In genomic region chr4:38667005-38667771, GRCh38 we compare ENCODE assay signal across 8 cellular contexts. TPM values are rescaled to one million over a fixed set of nuclear protein-coding genes. Genes with fewer than 3 reads are reported as not detected.
DNase-seq lines count a peak whose midpoint lies in the region; ATAC-seq and TF ChIP-seq lines count a peak whose summit lies in the region.

No MANE protein-coding gene starts in this region.

- H3K36me3 ChIP-seq in DND-41 (ENCODE audit: insufficient read depth, low read length), result no peaks in the 10 kb centered on the region
- no peaks in the 10 kb centered on the region for H3K36me3 ChIP-seq in PC-3 (ENCODE audit: low read depth, low read length)
- no peaks in the 10 kb centered on the region for H3K36me3 ChIP-seq in muscle layer of colon (ENCODE audit: insufficient read depth, low read length)

- H3K27me3 ChIP-seq in DND-41 (ENCODE audit: insufficient read depth, low read length, poor library complexity) (peaks cover 55% of the 10 kb centered on the region), PC-3 (ENCODE audit: low read length) (no peaks in the 10 kb centered on the region), muscle layer of colon (ENCODE audit: control insufficient read depth in 1 of 2, insufficient read depth in 2 of 2, low read length in 2 of 2) (no peaks in the 10 kb centered on the region)

- TF ChIP-seq CTCF in DND-41 (IDR thresholded peaks at IDR 0.05; ENCODE audit: borderline replicate concordance, extremely low read depth, low read length, poor library complexity, severe bottlenecking), result no peak
- TF ChIP-seq CTCF in PC-3 (conservative IDR thresholded peaks at IDR 0.05; ENCODE audit: low read depth, low read length), result no peak
- no peak for TF ChIP-seq CTCF in type B pancreatic cell (conservative IDR thresholded peaks at IDR 0.05)

- H3K9me2 ChIP-seq in PC-3 (replicated peaks; ENCODE audit: low read length), result no peaks in the 10 kb centered on the region

- H3K9me3 Mint-ChIP-seq in IgD-negative memory B cell, result no peaks in the 10 kb centered on the region
- no peaks in the 10 kb centered on the region for H3K9me3 Mint-ChIP-seq in type B pancreatic cell

- CTCF ChIA-PET in PC-3 (lab: Charles Lee), result interaction anchor here (0.6 to 1.0 kb wide), 5 partner anchors 8 to 487 kb away, joined by 3 to 6 read pairs (median 4); no protein-coding TSS in a partner anchor

- peaks cover 35% of the 10 kb centered on the region for H3K4me1 ChIP-seq in DND-41 (ENCODE audit: insufficient read depth, low read length)
- H3K4me1 ChIP-seq in PC-3 (ENCODE audit: insufficient read depth, low read length), result peaks cover 50% of the 10 kb centered on the region
- H3K4me1 ChIP-seq in muscle layer of colon (ENCODE audit: insufficient read depth, low read length), result peaks cover 53% of the 10 kb centered on the region

- no peaks in the 10 kb centered on the region for H3F3A ChIP-seq in PC-3 (ENCODE audit: low read length, unreplicated experiment)

- H3K9me3 ChIP-seq in DND-41 (ENCODE audit: insufficient read depth, low read length, severe bottlenecking) (no peaks in the 10 kb centered on the region), PC-3 (ENCODE audit: low read length) (no peaks in the 10 kb centered on the region), muscle layer of colon (ENCODE audit: low read length) (no peaks in the 10 kb centered on the region)

- no peaks in the 10 kb centered on the region for H3K36me3 Mint-ChIP-seq in IgD-negative memory B cell
- H3K36me3 Mint-ChIP-seq in type B pancreatic cell, result peaks cover 18% of the 10 kb centered on the region

- ATAC-seq in DND-41 (ENCODE audit: insufficient read depth, low read depth) (peak; percentile 52), PC-3 (peak; percentile 45), GM18517 (IDR thresholded peaks at IDR 0.05; ENCODE audit: unreplicated experiment) (no peak)

- DNase-seq in DND-41 (peak; percentile 39), PC-3 (peak; percentile 85), fibroblast of gingiva (ENCODE audit: low read depth) (peak; percentile 93), type B pancreatic cell (ENCODE audit: extremely low spot score, unreplicated experiment) (no peak)
- peak; percentile 39 for DNase-seq in activated T-helper 9 cell treated with anti-CD3 and anti-CD28 coated beads, Interleukin-2, amount 50 U/mL, for 16 hours (ENCODE audit: low read depth)

- H3K4me1 Mint-ChIP-seq in IgD-negative memory B cell (peaks cover 55 to 65% (median 64%) of the 10 kb centered on the region in 3 donors), type B pancreatic cell (ENCODE audit: unreplicated experiment) (peaks cover 54% of the 10 kb centered on the region)

- peaks cover 7% of the 10 kb centered on the region for H4K20me1 ChIP-seq in DND-41 (ENCODE audit: insufficient read depth, low read length)
- no peaks in the 10 kb centered on the region for H4K20me1 ChIP-seq in PC-3 (ENCODE audit: low read length)

- H2AFZ ChIP-seq in DND-41 (ENCODE audit: low read depth, low read length), result peak overlapping the region; percentile 46; the same call in 1 of the 2 replicates
- no peak overlapping the region for H2AFZ ChIP-seq in PC-3 (ENCODE audit: low read length)

- peak overlapping the region; percentile 52 for H3K27ac ChIP-seq in DND-41 (ENCODE audit: low read length)
- H3K27ac ChIP-seq in PC-3 (ENCODE audit: low read length), result peak overlapping the region; percentile 81
- peak overlapping the region; percentile 95 for H3K27ac ChIP-seq in muscle layer of colon (ENCODE audit: low read depth, low read length)

- POLR2A ChIA-PET in PC-3 (lab: Charles Lee; ENCODE audit: unreplicated experiment), result no interaction called here

- H3K27me3 Mint-ChIP-seq in IgD-negative memory B cell (no peaks in the 10 kb centered on the region), type B pancreatic cell (peaks cover 3% of the 10 kb centered on the region)

- H3K79me2 ChIP-seq in DND-41 (ENCODE audit: insufficient read depth, low read length), result peaks cover 18% of the 10 kb centered on the region
- peaks cover 86% of the 10 kb centered on the region for H3K79me2 ChIP-seq in PC-3 (ENCODE audit: low read length)

- H3K9ac ChIP-seq in DND-41 (ENCODE audit: low read depth, low read length) (peak overlapping the region; percentile 34; the same call in 1 of the 2 replicates), PC-3 (ENCODE audit: low read length) (peak overlapping the region; percentile 96), muscle layer of colon (ENCODE audit: low read length) (peak overlapping the region; percentile 42)

- BruUV-seq in PC-3 (replicated peaks; lab: Mats Ljungman, UMichigan), result no TSS peak

- peak overlapping the region; percentile 51 for H3K4me2 ChIP-seq in DND-41 (ENCODE audit: insufficient read depth, low read length)
- peak overlapping the region; percentile 82 for H3K4me2 ChIP-seq in PC-3 (ENCODE audit: low read length)

- peak overlapping the region; percentile 89 to 99 (median 96) for H3K4me3 Mint-ChIP-seq in IgD-negative memory B cell
- H3K4me3 Mint-ChIP-seq in type B pancreatic cell, result peak overlapping the region; percentile 99

- H3K4me3 ChIP-seq in DND-41 (ENCODE audit: low read depth in 1 of 2, low read length in 2 of 2) (peak overlapping the region in 1 of 2 experiments; percentile 33; a peak in 1 of 4 replicates), PC-3 (ENCODE audit: low read length) (peak overlapping the region; percentile 87), muscle layer of colon (ENCODE audit: low read depth in 1 of 2, low read length in 2 of 2) (peak overlapping the region; percentile 2 to 87)

- intact Hi-C loops in PC-3 (cut with micrococcal nuclease), result loop anchor here (10.0 kb wide), 1 partner anchor 102 kb away; no protein-coding TSS in a partner anchor

- H3K27ac Mint-ChIP-seq in IgD-negative memory B cell (peak overlapping the region; percentile 87 to 96 (median 95)), type B pancreatic cell (peak overlapping the region; percentile 100)

RNA-seq across cellular contexts. Expression of gene KLF3, which starts 3.2 kb away (rescaled TPM):
- polyA plus RNA-seq in IgD-negative memory B cell, result 25.1 TPM
- total RNA-seq in PC-3 (2014; rRNA removed) (12.4 and 14.6 TPM in 2 replicates), type B pancreatic cell (ENCODE audit: low replicate concordance) (62.0 and 106 TPM in 2 replicates)

Comparison
In these comparisons a context has a peak if more than half of its experiments do, and no peak if none do; other contexts are left out.
1. H3K9ac ChIP-seq: peak in every context shown above with its lines; median percentile 96 in PC-3; 42 in muscle layer of colon; 34 in DND-41.